In genomic region chr13:109158383-109158782, GRCh38 we compare ENCODE assay signal across 22 cellular contexts.
"Had no signal": no experiment of that assay in that cellular context is flagged by ENCODE, and none has a peak within 500 bp of the region (broad histone marks: within the 10 kb centered on the region; RNA-seq: fewer than 3 reads in every experiment).

No MANE protein-coding gene starts in this region.

- H3K4me3 Mint-ChIP-seq: activated CD4-positive, alpha-beta T cell treated with anti-CD3 and anti-CD28 coated beads for 36 hours; activated naive CD8-positive, alpha-beta T cell treated with anti-CD3 and anti-CD28 coated beads for 36 hours; endodermal cell; natural killer cell treated with Interleukin-12 subunit alpha and Interleukin-12 subunit beta and Interleukin-15 and Interleukin-18, amount 100 ng/mL, for 72 hours; T-helper 1 cell treated with Interleukin-12 subunit alpha and Interleukin-12 subunit beta and Interleukin-4 antibody, amounts not matched to agents 30 μg/mL and 1 μg/mL, for 36 hours; WTC11 had no signal

- H3K4me1 ChIP-seq: pancreas, right atrium auricular region had no signal

- ATAC-seq: activated CD4-positive, alpha-beta T cell treated with anti-CD3 and anti-CD28 coated beads for 36 hours; left lung; natural killer cell treated with Interleukin-12 subunit alpha and Interleukin-12 subunit beta and Interleukin-15 and Interleukin-18, amount 100 ng/mL, for 72 hours; pancreas; psoas muscle; stimulated activated naive CD8-positive, alpha-beta T cell treated with anti-CD3 and anti-CD28 coated beads, Interleukin-15, Interleukin-2, amounts not matched to agents 100 U/mL and 50 U/mL, for 24 hours; WTC11 had no signal

- H3K27ac ChIP-seq: coronary artery, left lung, neutrophil, pancreas, psoas muscle, right atrium auricular region had no signal

- H3K27me3 ChIP-seq: left lung, neutrophil, pancreas, right atrium auricular region, upper lobe of left lung had no signal

- H3K36me3 ChIP-seq: left lung, neutrophil, pancreas, right atrium auricular region, upper lobe of left lung had no signal

- H3K4me3 ChIP-seq: coronary artery, left lung, pancreas, psoas muscle, right atrium auricular region, upper lobe of left lung had no signal

- H3K36me3 Mint-ChIP-seq: activated naive CD8-positive, alpha-beta T cell treated with anti-CD3 and anti-CD28 coated beads for 36 hours; natural killer cell treated with Interleukin-12 subunit alpha and Interleukin-12 subunit beta and Interleukin-15 and Interleukin-18, amount 100 ng/mL, for 72 hours; WTC11 had no signal

- FAIRE-seq: astrocyte, pancreas had no signal

- DNase-seq: activated CD4-positive, alpha-beta T cell treated with anti-CD3 and anti-CD28 coated beads for 36 hours; activated CD4-positive, alpha-beta T cell treated with anti-CD3 and anti-CD28 coated beads, Interleukin-2, amount 50 U/mL, for 48 hours; activated naive CD4-positive, alpha-beta T cell treated with Interleukin-2 at 50 U/mL for 16 hours; activated naive CD8-positive, alpha-beta T cell treated with anti-CD3 and anti-CD28 coated beads for 36 hours; activated T-cell treated with anti-CD3 and anti-CD28 coated beads, Interleukin-2, amount 50 U/mL, for 48 hours; endodermal cell; foreskin fibroblast; left lung; pancreas; psoas muscle; stimulated activated CD4-positive, alpha-beta T cell treated with anti-CD3 and anti-CD28 coated beads, Interleukin-12 subunit alpha, Interleukin-12 subunit beta, amount 100 ng/mL, for 4 hours; stimulated activated CD4-positive, alpha-beta T cell treated with anti-CD3 and anti-CD28 coated beads, Interleukin-4, amount 100 ng/mL, for 4 hours; stimulated activated naive CD8-positive, alpha-beta T cell treated with anti-CD3 and anti-CD28 coated beads, Interleukin-15, Interleukin-2, amounts not matched to agents 100 U/mL and 50 U/mL, for 24 hours; T1000; upper lobe of left lung had no signal

- H3K9me3 ChIP-seq: left lung, neutrophil, pancreas, psoas muscle, right atrium auricular region, upper lobe of left lung had no signal

- H3K27ac Mint-ChIP-seq: activated CD4-positive, alpha-beta T cell treated with anti-CD3 and anti-CD28 coated beads for 36 hours; activated naive CD8-positive, alpha-beta T cell treated with anti-CD3 and anti-CD28 coated beads for 36 hours; endodermal cell; natural killer cell treated with Interleukin-12 subunit alpha and Interleukin-12 subunit beta and Interleukin-15 and Interleukin-18, amount 100 ng/mL, for 72 hours; T-helper 1 cell treated with Interleukin-12 subunit alpha and Interleukin-12 subunit beta and Interleukin-4 antibody, amounts not matched to agents 30 μg/mL and 1 μg/mL, for 36 hours; WTC11 had no signal

- H3K9me3 Mint-ChIP-seq: activated naive CD8-positive, alpha-beta T cell treated with anti-CD3 and anti-CD28 coated beads for 36 hours; endodermal cell; natural killer cell treated with Interleukin-12 subunit alpha and Interleukin-12 subunit beta and Interleukin-15 and Interleukin-18, amount 100 ng/mL, for 72 hours; WTC11 had no signal
